In genomic region chr2:98134601-98135000, GRCh38 we compare ENCODE assay signal across 20 cellular contexts. TPM values are rescaled to one million over a fixed set of nuclear protein-coding genes. Genes with fewer than 3 reads are reported as not detected.
DNase-seq lines count a peak whose midpoint lies in the region; ATAC-seq and TF ChIP-seq lines count a peak whose summit lies in the region.
"Had no signal": no experiment of that assay in that cellular context is flagged by ENCODE, and none has a peak within 500 bp of the region (broad histone marks: within the 10 kb centered on the region; RNA-seq: fewer than 3 reads in every experiment).

No MANE protein-coding gene starts in this region.

- peak overlapping the region; percentile 56 for H3K27ac Mint-ChIP-seq in activated CD4-positive, alpha-beta T cell treated with anti-CD3 and anti-CD28 coated beads, Interleukin-2, amount 10 ng/mL, durations not matched to agents 24 days and 14 days
- H3K27ac Mint-ChIP-seq in activated B cell treated with CpG ODN at 0.5 μM for 24 hours (peak overlapping the region; percentile 18), progenitor cell of endocrine pancreas (no peak overlapping the region)
- H3K27ac Mint-ChIP-seq: activated naive CD4-positive, alpha-beta T cell treated with anti-CD3 and anti-CD28 coated beads, Interleukin-2, amount 50 U/mL, for 24 hours; T-helper 1 cell treated with Interleukin-12 subunit alpha and Interleukin-12 subunit beta and Interleukin-4 antibody, amounts not matched to agents 30 μg/mL and 1 μg/mL, for 36 hours had no signal

- H3K4me1 Mint-ChIP-seq in activated CD4-positive, alpha-beta T cell treated with anti-CD3 and anti-CD28 coated beads, Interleukin-2, amount 10 ng/mL, durations not matched to agents 24 days and 14 days = peaks cover 15% of the 10 kb centered on the region
- H3K4me1 Mint-ChIP-seq in activated B cell treated with CpG ODN at 0.5 μM for 24 hours (peaks cover 20% of the 10 kb centered on the region), progenitor cell of endocrine pancreas (ENCODE audit: low read depth) (peaks cover 7% of the 10 kb centered on the region)

- no peaks in the 10 kb centered on the region for H3K9me3 Mint-ChIP-seq in activated CD4-positive, alpha-beta T cell treated with anti-CD3 and anti-CD28 coated beads, Interleukin-2, amount 10 ng/mL, durations not matched to agents 24 days and 14 days
- H3K9me3 Mint-ChIP-seq in activated B cell treated with CpG ODN at 0.5 μM for 24 hours = no peaks in the 10 kb centered on the region
- peaks cover 3% of the 10 kb centered on the region for H3K9me3 Mint-ChIP-seq in progenitor cell of endocrine pancreas (ENCODE audit: low read depth)
- H3K9me3 Mint-ChIP-seq: activated naive CD4-positive, alpha-beta T cell treated with anti-CD3 and anti-CD28 coated beads, Interleukin-2, amount 50 U/mL, for 24 hours; naive thymus-derived CD8-positive, alpha-beta T cell; T-helper 1 cell treated with Interleukin-12 subunit alpha and Interleukin-12 subunit beta and Interleukin-4 antibody, amounts not matched to agents 30 μg/mL and 1 μg/mL, for 36 hours had no signal

- CTCF ChIA-PET in activated B cell treated with CpG ODN at 0.5 μM for 24 hours (lab: Charles Lee) = interaction anchor here (1.0 kb wide), 1 partner anchor 328 kb away, joined by 3 read pairs; no protein-coding TSS in a partner anchor

- no peaks in the 10 kb centered on the region for H3K36me3 Mint-ChIP-seq in activated CD4-positive, alpha-beta T cell treated with anti-CD3 and anti-CD28 coated beads, Interleukin-2, amount 10 ng/mL, durations not matched to agents 24 days and 14 days (ENCODE audit: low read depth)
- H3K36me3 Mint-ChIP-seq in activated B cell treated with CpG ODN at 0.5 μM for 24 hours (ENCODE audit: low read depth) = no peaks in the 10 kb centered on the region
- no peaks in the 10 kb centered on the region for H3K36me3 Mint-ChIP-seq in progenitor cell of endocrine pancreas (ENCODE audit: insufficient read depth)
- H3K36me3 Mint-ChIP-seq: activated naive CD4-positive, alpha-beta T cell treated with anti-CD3 and anti-CD28 coated beads, Interleukin-2, amount 50 U/mL, for 24 hours; naive thymus-derived CD8-positive, alpha-beta T cell had no signal

- H3K9me3 ChIP-seq in testis = no peaks in the 10 kb centered on the region
- H3K9me3 ChIP-seq: A549, transverse colon had no signal

- H3K27me3 ChIP-seq in testis = no peaks in the 10 kb centered on the region
- H3K27me3 ChIP-seq: transverse colon had no signal

- H3K27me3 Mint-ChIP-seq in activated CD4-positive, alpha-beta T cell treated with anti-CD3 and anti-CD28 coated beads, Interleukin-2, amount 10 ng/mL, durations not matched to agents 24 days and 14 days = no peaks in the 10 kb centered on the region
- H3K27me3 Mint-ChIP-seq in activated B cell treated with CpG ODN at 0.5 μM for 24 hours (no peaks in the 10 kb centered on the region), progenitor cell of endocrine pancreas (peaks cover 31% of the 10 kb centered on the region)

- POLR2A ChIA-PET in activated B cell treated with CpG ODN at 0.5 μM for 24 hours (lab: Charles Lee) = interaction anchor here (1.2 to 1.4 kb wide), 3 partner anchors 8 to 122 kb away, joined by 3 to 5 read pairs (median 5); no protein-coding TSS in a partner anchor

- no peak overlapping the region for H3K27ac ChIP-seq in testis
- H3K27ac ChIP-seq: A549, transverse colon had no signal

- H3K4me3 ChIP-seq in fibroblast of the aortic adventitia (ENCODE audit: low read depth, low read length) (no peak overlapping the region), testis (no peak overlapping the region)
- H3K4me3 ChIP-seq: A549, skin epidermis, transverse colon had no signal

- peak overlapping the region; percentile 15 for H3K4me3 Mint-ChIP-seq in activated CD4-positive, alpha-beta T cell treated with anti-CD3 and anti-CD28 coated beads, Interleukin-2, amount 10 ng/mL, durations not matched to agents 24 days and 14 days
- H3K4me3 Mint-ChIP-seq in activated B cell treated with CpG ODN at 0.5 μM for 24 hours = peak overlapping the region; percentile 29
- no peak overlapping the region for H3K4me3 Mint-ChIP-seq in progenitor cell of endocrine pancreas (ENCODE audit: low read depth)
- H3K4me3 Mint-ChIP-seq: activated naive CD4-positive, alpha-beta T cell treated with anti-CD3 and anti-CD28 coated beads, Interleukin-2, amount 50 U/mL, for 24 hours; T-helper 1 cell treated with Interleukin-12 subunit alpha and Interleukin-12 subunit beta and Interleukin-4 antibody, amounts not matched to agents 30 μg/mL and 1 μg/mL, for 36 hours had no signal

- H3K4me1 ChIP-seq in testis = no peaks in the 10 kb centered on the region
- H3K4me1 ChIP-seq: A549, transverse colon had no signal

- ATAC-seq in activated B cell treated with CpG ODN at 0.5 μM for 24 hours (ENCODE audit: low read depth) (no peak), sciatic nerve (peak; percentile 90)
- ATAC-seq: A549 had no signal

- intact Hi-C loops in activated CD4-positive, alpha-beta T cell treated with anti-CD3 and anti-CD28 coated beads, Interleukin-2, amount 10 ng/mL, durations not matched to agents 24 days and 14 days (cut with micrococcal nuclease) = loop anchor here (1.0 to 10.0 kb wide), 2 partner anchors 122 to 320 kb away; no protein-coding TSS in a partner anchor
- intact Hi-C loops in activated B cell treated with CpG ODN at 0.5 μM for 24 hours (cut with micrococcal nuclease) = loop anchor here (1.0 to 2.0 kb wide), 5 partner anchors 47 to 328 kb away; partner anchors contain the start of gene VWA3B
- intact Hi-C loops in sciatic nerve (cut with DNase I) = no loop called here
- intact Hi-C loops in testis (cut with DNase I; ENCODE audit: low total_unique reads) = no loop called here

- TF ChIP-seq CTCF in activated B cell treated with CpG ODN at 0.5 μM for 24 hours (IDR thresholded peaks at IDR 0.05) (no peak), fibroblast of the aortic adventitia (IDR thresholded peaks at IDR 0.05; ENCODE audit: insufficient read depth, low read length) (no peak), progenitor cell of endocrine pancreas (IDR thresholded peaks at IDR 0.05; ENCODE audit: unreplicated experiment) (no peak), testis (IDR thresholded peaks at IDR 0.05) (no peak)

- WGBS in testis, 2 donors = 77 to 87% methylated on average over 4 of the region's 4 CpGs

- TF ChIP-seq POLR2A in testis (IDR thresholded peaks at IDR 0.05) = no peak

- DNase-seq in activated CD4-positive, alpha-beta T cell treated with anti-CD3 and anti-CD28 coated beads, Interleukin-2, amount 10 ng/mL, durations not matched to agents 24 days and 14 days = no peak
- no peak for DNase-seq in activated CD4-positive, alpha-beta T cell treated with anti-CD3 and anti-CD28 coated beads, Interleukin-2, amount 50 U/mL, for 4 hours
- DNase-seq in activated B cell treated with CpG ODN at 0.5 μM for 24 hours (no peak), fibroblast of the aortic adventitia (ENCODE audit: low read depth) (peak; percentile 10), sciatic nerve (ENCODE audit: low spot score) (no peak), progenitor cell of endocrine pancreas (ENCODE audit: low spot score, unreplicated experiment) (no peak), testis (no peak)
- DNase-seq in stimulated activated naive CD4-positive, alpha-beta T cell (lab: John Stamatoyannopoulos, UW) = no peak
- DNase-seq: COR-L47, foreskin melanocyte, NCI-H1105, NCI-H345, transverse colon had no signal

- H3K36me3 ChIP-seq in testis (ENCODE audit: low read depth, missing control alignments) = no peaks in the 10 kb centered on the region
- H3K36me3 ChIP-seq: transverse colon had no signal

RNA-seq across cellular contexts. Expression of gene VWA3B, which starts 47.6 kb away (rescaled TPM):
- not detected in 2 replicates for total RNA-seq in activated CD4-positive, alpha-beta T cell treated with anti-CD3 and anti-CD28 coated beads, Interleukin-2, amount 10 ng/mL, durations not matched to agents 24 days and 14 days
- total RNA-seq in activated B cell treated with CpG ODN at 0.5 μM for 24 hours (not detected in 2 replicates), fibroblast of the aortic adventitia (ENCODE audit: low replicate concordance) (not detected in 2 replicates), sciatic nerve (0.80 TPM), progenitor cell of endocrine pancreas (0.12 and 0.47 TPM in 2 replicates), testis (10 to 100 TPM; 27.0 to 81.6 TPM)
- 118 TPM for polyA plus RNA-seq in testis (ENCODE audit: insufficient read depth, low read depth, low replicate concordance)
- total RNA-seq: HT1080; naive thymus-derived CD8-positive, alpha-beta T cell had no signal
- polyA plus RNA-seq: A549, keratinocyte had no signal

Comparison
In these comparisons a context has a peak if more than half of its experiments do, and no peak if none do; other contexts are left out.
1. RNA of gene VWA3B, which starts 47.6 kb away (total RNA-seq): 27.0 to 81.6 TPM in testis; 0.80 TPM in sciatic nerve (single experiment), not detected in activated B cell treated with CpG ODN at 0.5 μM for 24 hours, 0.12 to 0.47 TPM in progenitor cell of endocrine pancreas, not detected in activated CD4-positive, alpha-beta T cell treated with anti-CD3 and anti-CD28 coated beads, Interleukin-2, amount 10 ng/mL, durations not matched to agents 24 days and 14 days and not detected in fibroblast of the aortic adventitia; every median in the first group is over 10 times any median in the second.
2. intact Hi-C loops: an anchor here in activated CD4-positive, alpha-beta T cell treated with anti-CD3 and anti-CD28 coated beads, Interleukin-2, amount 10 ng/mL, durations not matched to agents 24 days and 14 days (1.0 to 10.0 kb wide) and activated B cell treated with CpG ODN at 0.5 μM for 24 hours (1.0 to 2.0 kb wide); none called in sciatic nerve and testis.